Comparison of ENCODE assay signal across 23 cellular contexts in the genomic region with DNA sequence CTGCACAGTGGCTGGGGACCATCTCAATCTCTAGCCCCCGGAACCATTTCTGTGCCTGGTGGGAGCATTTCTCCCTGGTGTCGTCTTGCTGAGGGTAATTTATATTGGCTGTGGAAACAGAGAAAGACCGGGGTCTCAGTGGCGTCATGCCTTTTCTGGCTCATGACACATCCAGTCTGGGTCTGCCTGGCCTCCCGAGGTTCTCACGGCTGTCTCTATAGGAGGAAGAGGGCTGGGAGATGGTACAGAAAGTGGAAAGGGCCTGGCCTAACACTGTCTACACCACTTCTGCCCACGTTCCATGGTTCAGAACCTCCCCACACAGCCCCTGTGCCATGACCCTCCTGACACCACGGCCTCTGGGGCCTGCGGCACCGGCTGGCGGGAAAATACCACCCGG. TPM values are rescaled to one million over a fixed set of nuclear protein-coding genes. Genes with fewer than 3 reads are reported as not detected.
A peak's percentile ranks its signal among the peaks of the same experiment; 100 is the strongest.
DNase-seq lines count a peak whose midpoint lies in the region; ATAC-seq, FAIRE-seq and TF ChIP-seq lines count a peak whose summit lies in the region.
"Had no signal": no experiment of that assay in that cellular context is flagged by ENCODE, and none has a peak within 500 bp of the region (broad histone marks: within the 10 kb centered on the region; RNA-seq: fewer than 3 reads in every experiment).

No MANE protein-coding gene starts in this region.

- in situ Hi-C loops in K562 (cut with MboI) = no loop called here

- peaks cover 44 to 70% (median 60%) of the 10 kb centered on the region in 10 experiments for H3K4me1 ChIP-seq in BLaER1 treated with 17β-estradiol and CSF1 and Interleukin-3, amounts not matched to agents 10 nM and 100 nM
- H3K4me1 ChIP-seq in K562 (replicated peaks in 1 of 2; ENCODE audit: control insufficient read depth in 2 of 2, insufficient read depth in 2 of 2, low read length in 2 of 2) (peaks cover 5 to 14% of the 10 kb centered on the region in 2 experiments; a peak in 3 of 5 replicates), uterus (peaks cover 11 to 30% of the 10 kb centered on the region in 2 donors), hepatocyte (ENCODE audit: insufficient read depth) (peaks cover 8% of the 10 kb centered on the region)

- peaks cover 29% of the 10 kb centered on the region for H3K36me3 Mint-ChIP-seq in nephron progenitor cell (ENCODE audit: low read depth)

- H3K27ac ChIP-seq in BLaER1 treated with 17β-estradiol and CSF1 and Interleukin-3, amounts not matched to agents 10 nM and 100 nM = no peak overlapping the region; a peak in 1 of 22 replicates
- no peak overlapping the region for H3K27ac ChIP-seq in K562 (ENCODE audit: extremely low read depth, low read depth, low read length)
- H3K27ac ChIP-seq in uterus = peak overlapping the region; percentile 92 to 93
- H3K27ac ChIP-seq in hepatocyte = no peak overlapping the region
- H3K27ac ChIP-seq: BLaER1, GM23248, PC-9 had no signal

- FAIRE-seq in K562 (lab: Jason Lieb, UNC) = no peak
- FAIRE-seq: A204.1, GM18507 had no signal

- peaks cover 21% of the 10 kb centered on the region for H3K4me1 Mint-ChIP-seq in nephron progenitor cell

- peaks cover 16 to 39% (median 24%) of the 10 kb centered on the region in 11 experiments for H3K9me3 ChIP-seq in BLaER1 treated with 17β-estradiol and CSF1 and Interleukin-3, amounts not matched to agents 10 nM and 100 nM (replicated peaks in 1 of 11)
- H3K9me3 ChIP-seq in K562 (replicated peaks; ENCODE audit: control insufficient read depth, insufficient read depth, low read depth, low read length) (no peaks in the 10 kb centered on the region), uterus (no peaks in the 10 kb centered on the region), hepatocyte (ENCODE audit: low read depth) (no peaks in the 10 kb centered on the region)

- no peaks in the 10 kb centered on the region for H3K79me2 ChIP-seq in K562 (ENCODE audit: control insufficient read depth, insufficient read depth, low read length)
- no peaks in the 10 kb centered on the region for H3K79me2 ChIP-seq in hepatocyte

- H3K9me3 Mint-ChIP-seq in nephron progenitor cell = peaks cover 16% of the 10 kb centered on the region
- H3K9me3 Mint-ChIP-seq: CD4-positive, alpha-beta T cell; H9; HFFc6; IgD-negative memory B cell had no signal

- peak overlapping the region; percentile 64 for H3K27ac Mint-ChIP-seq in nephron progenitor cell
- H3K27ac Mint-ChIP-seq: CD4-positive, alpha-beta T cell; HFFc6; IgD-negative memory B cell had no signal

- no peak overlapping the region for H3K4me3 Mint-ChIP-seq in nephron progenitor cell
- H3K4me3 Mint-ChIP-seq: CD4-positive, alpha-beta T cell; H9; HFFc6 had no signal

- TF ChIP-seq CTCF in K562 (IDR thresholded peaks at IDR 0.05 in 2 of 3, conservative IDR thresholded peaks at IDR 0.05 in 1 of 3; ENCODE audit: insufficient read depth in 2 of 3, low read depth in 1 of 3, low read length in 3 of 3) (no peak), nephron progenitor cell (IDR thresholded peaks at IDR 0.05) (no peak), uterus (IDR thresholded peaks at IDR 0.05) (no peak), hepatocyte (IDR thresholded peaks at IDR 0.05; ENCODE audit: poor library complexity) (no peak)

- no peak overlapping the region for H3K4me3 ChIP-seq in BLaER1 treated with 17β-estradiol and CSF1 and Interleukin-3, amounts not matched to agents 10 nM and 100 nM
- no peak overlapping the region for H3K4me3 ChIP-seq in K562
- H3K4me3 ChIP-seq in uterus = no peak overlapping the region
- no peak overlapping the region for H3K4me3 ChIP-seq in hepatocyte
- H3K4me3 ChIP-seq: BLaER1, GM23248, PC-9 had no signal

- H3K27me3 Mint-ChIP-seq in nephron progenitor cell (ENCODE audit: low read depth, poor library complexity) = peaks cover 7% of the 10 kb centered on the region

- no peak for DNase-seq in K562 (ENCODE audit: extremely low read depth in 1 of 4, low spot score in 3 of 4)
- no peak for DNase-seq in nephron progenitor cell
- no peak for DNase-seq in uterus
- no peak for DNase-seq in hepatocyte (ENCODE audit: low spot score)
- DNase-seq in cortex of kidney (lab: John Stamatoyannopoulos, UW) = no peak
- DNase-seq: CD4-positive, alpha-beta T cell; DMS53; GM23248; H9; HFFc6; NCI-H1048; NCI-H1417; NCI-H1694; NCI-H2029 treated with DMSO at 0.1 percent for 48 hours; NCI-H526 treated with DMSO at 0.1 percent for 48 hours; Right ventricle myocardium superior had no signal

- H2AFZ ChIP-seq in K562 (ENCODE audit: low read depth, low read length) (0 out of 2 replicates have a peak overlapping the region, but pooled peaks have one; percentile 18), hepatocyte (no peak overlapping the region)
- H2AFZ ChIP-seq: GM23248, PC-9 had no signal

- no peaks in the 10 kb centered on the region for H3K36me3 ChIP-seq in BLaER1 treated with 17β-estradiol and CSF1 and Interleukin-3, amounts not matched to agents 10 nM and 100 nM
- H3K36me3 ChIP-seq in K562 (ENCODE audit: control insufficient read depth, insufficient read depth, low read length) = no peaks in the 10 kb centered on the region
- no peaks in the 10 kb centered on the region for H3K36me3 ChIP-seq in uterus
- no peaks in the 10 kb centered on the region for H3K36me3 ChIP-seq in hepatocyte (replicated peaks; ENCODE audit: insufficient read depth, low read depth)
- H3K36me3 ChIP-seq: BLaER1 had no signal

- no peak for TF ChIP-seq RAD21 in K562 (CRISPR knock-in tag; conservative IDR thresholded peaks at IDR 0.05 in 1 of 2, IDR thresholded peaks at IDR 0.05 in 1 of 2)

- TF ChIP-seq EP300 in K562 (IDR thresholded peaks at IDR 0.05; ENCODE audit: low read length) = no peak

- no peak overlapping the region for H3K9ac ChIP-seq in BLaER1 treated with 17β-estradiol and CSF1 and Interleukin-3, amounts not matched to agents 10 nM and 100 nM
- no peak overlapping the region for H3K9ac ChIP-seq in K562 (ENCODE audit: insufficient read depth in 1 of 2, low read depth in 2 of 2, low read length in 2 of 2)
- H3K9ac ChIP-seq: BLaER1, GM23248 had no signal

- no peaks in the 10 kb centered on the region for H4K20me1 ChIP-seq in BLaER1 treated with 17β-estradiol and CSF1 and Interleukin-3, amounts not matched to agents 10 nM and 100 nM
- H4K20me1 ChIP-seq in K562 (replicated peaks; ENCODE audit: control insufficient read depth, insufficient read depth, low read length) (no peaks in the 10 kb centered on the region), hepatocyte (ENCODE audit: insufficient read depth, poor library complexity, severe bottlenecking) (no peaks in the 10 kb centered on the region)
- H4K20me1 ChIP-seq: BLaER1 had no signal

- POLR2A ChIA-PET in K562 (lab: Yijun Ruan, JAX) = interaction anchor here (1.2 kb wide), 1 partner anchor 15 kb away, joined by 6 read pairs; a partner anchor contains a TSS

- H3K9me2 ChIP-seq in hepatocyte (replicated peaks; ENCODE audit: insufficient read depth) = no peaks in the 10 kb centered on the region

- CTCF ChIA-PET in K562 (lab: Yijun Ruan, JAX; ENCODE audit: low intra/inter-chr PET ratio) = no interaction called here

- 20% methylated on average over 12 of the region's 12 CpGs for whole genome bisulfite sequencing in K562 (ENCODE audit: insufficient coverage, low coverage, missing lambda C conversion rate)
- WGBS in hepatocyte (ENCODE audit: low lambda C conversion rate, missing lambda C conversion rate) = 97% methylated on average over 12 of the region's 12 CpGs

- H3K4me2 ChIP-seq in BLaER1 treated with 17β-estradiol and CSF1 and Interleukin-3, amounts not matched to agents 10 nM and 100 nM = peak overlapping the region in 6 of 11 experiments; percentile 4 to 92 (median 45); a peak in 4 of 22 replicates
- H3K4me2 ChIP-seq in K562 (ENCODE audit: insufficient read depth, low read length) = no peak overlapping the region
- no peak overlapping the region for H3K4me2 ChIP-seq in hepatocyte
- H3K4me2 ChIP-seq: BLaER1, PC-9 had no signal

- no TSS peak for BruUV-seq in K562 (replicated peaks; lab: Mats Ljungman, UMichigan)

- intact Hi-C loops in K562 (cut with micrococcal nuclease) (no loop called here), uterus (cut with DNase I; ENCODE audit: low total_unique reads) (no loop called here)

- no peak for TF ChIP-seq POLR2A in K562 (conservative IDR thresholded peaks at IDR 0.05)
- TF ChIP-seq POLR2A in uterus (IDR thresholded peaks at IDR 0.05) = no peak

- H3K27me3 ChIP-seq in BLaER1 treated with 17β-estradiol and CSF1 and Interleukin-3, amounts not matched to agents 10 nM and 100 nM = no peaks in the 10 kb centered on the region
- H3K27me3 ChIP-seq in K562 (ENCODE audit: control insufficient read depth in 2 of 2, insufficient read depth in 2 of 2, low read length in 2 of 2) = peaks cover 20 to 36% of the 10 kb centered on the region in 2 experiments
- no peaks in the 10 kb centered on the region for H3K27me3 ChIP-seq in uterus
- H3K27me3 ChIP-seq in hepatocyte = no peaks in the 10 kb centered on the region
- H3K27me3 ChIP-seq: BLaER1 had no signal

- ATAC-seq in K562 (peak; percentile 24; the same call in 2 of the 3 replicates), GM18873 (IDR thresholded peaks at IDR 0.05; ENCODE audit: low FRiP score, unreplicated experiment) (no peak)

- no peaks in the 10 kb centered on the region for H3K9me1 ChIP-seq in K562 (ENCODE audit: control insufficient read depth, insufficient read depth, low read length)

TF ChIP-seq in K562, 482 proteins besides CTCF, POLR2A, EP300 and RAD21 (continues in another document):
- TF ChIP-seq SETDB1 (IDR thresholded peaks at IDR 0.05; ENCODE audit: low read length) = no peak
- TF ChIP-seq KDM1A (IDR thresholded peaks at IDR 0.05) = no peak
- no peak for TF ChIP-seq MEIS2 (IDR thresholded peaks at IDR 0.05; ENCODE audit: partially characterized antibody)

RNA-seq across cellular contexts. Expression of a gene that starts 15.1 kb away (rescaled TPM):
- 46.2 and 62.9 TPM in 2 replicates for total RNA-seq in K562 (2011; cell fraction: chromatin; rRNA removed; ENCODE audit: low replicate concordance)
- total RNA-seq in K562 (2011; cell fraction: nucleolus; rRNA removed) = 25.7 and 27.0 TPM in 2 replicates
- 33.0 and 41.0 TPM in 2 replicates for total RNA-seq in K562 (2011; cell fraction: nucleoplasm; rRNA removed)
- total RNA-seq in K562 (2014; rRNA removed) (12.8 and 12.9 TPM in 2 replicates), K562 (2014; rRNA removed; fragmentation: Illumina TruSeq; extraction: Trizol) (19.6 and 23.4 TPM in 2 replicates), K562 (2015; rRNA removed; fragmentation: Illumina TruSeq; extraction: Trizol) (19.4 and 19.9 TPM in 2 replicates), K562 (2021) (18.4 and 21.3 TPM in 2 replicates), uterus (10 to 100 TPM; 10.8 to 49.7 (median 34.3) TPM), hepatocyte (35.2 and 35.4 TPM in 2 replicates)
- polyA plus RNA-seq in K562 (2011; rRNA removed) (21.1 and 28.3 TPM in 2 replicates), K562 (2014; fragmentation: Illumina TruSeq; extraction: Trizol) (19.2 and 21.8 TPM in 2 replicates), K562 (2014; fragmentation: Nextera tagmentation; extraction: Ambion mirVana) (10 to 100 TPM; 54.5 to 55.9 TPM), K562 (2014; rRNA removed) (17.5 and 30.7 TPM in 2 replicates), hepatocyte (43.1 and 47.1 TPM in 2 replicates)
- polyA plus RNA-seq in K562 (2011; cell fraction: cytosol; rRNA removed) = 12.3 and 19.7 TPM in 2 replicates
- polyA plus RNA-seq in K562 (2011; cell fraction: nucleus; rRNA removed) = 36.1 and 37.8 TPM in 2 replicates
- 19.3 and 26.1 TPM in 2 replicates for polyA plus RNA-seq in K562 (2012)
- polyA minus RNA-seq in K562 (2011; rRNA and poly(A)+ RNA removed) = 20.6 and 22.0 TPM in 2 replicates
- polyA minus RNA-seq in K562 (2011; cell fraction: cytosol; rRNA and poly(A)+ RNA removed) = 6.6 and 9.2 TPM in 2 replicates
- 12.8 and 15.7 TPM in 2 replicates for polyA minus RNA-seq in K562 (2011; cell fraction: nucleus; rRNA and poly(A)+ RNA removed)

Comparison
In these comparisons a context has a peak if more than half of its experiments do, and no peak if none do; other contexts are left out.
1. H3K27ac ChIP-seq: peak in uterus (2 of 2); none in BLaER1 treated with 17β-estradiol and CSF1 and Interleukin-3, amounts not matched to agents 10 nM and 100 nM (0 of 11), K562 (single experiment) and hepatocyte (single experiment).
2. H3K4me2 ChIP-seq: peak in BLaER1 treated with 17β-estradiol and CSF1 and Interleukin-3, amounts not matched to agents 10 nM and 100 nM (6 of 11); none in K562 (single experiment) and hepatocyte (single experiment).